In genomic region chr17:57902117-57902799, GRCh38 we compare ENCODE assay signal across 8 cellular contexts. TPM values are rescaled to one million over a fixed set of nuclear protein-coding genes. Genes with fewer than 3 reads are reported as not detected.
DNase-seq lines count a peak whose midpoint lies in the region; ATAC-seq and TF ChIP-seq lines count a peak whose summit lies in the region.

No MANE protein-coding gene starts in this region.

- H3K4me1 Mint-ChIP-seq in activated B cell treated with CpG ODN at 0.5 μM for 24 hours: peaks cover 33% of the 10 kb centered on the region

- H3K36me3 Mint-ChIP-seq in activated B cell treated with CpG ODN at 0.5 μM for 24 hours (ENCODE audit: low read depth): no peaks in the 10 kb centered on the region

- CTCF ChIA-PET in activated B cell treated with CpG ODN at 0.5 μM for 24 hours (lab: Charles Lee): no interaction called here

- H3K27me3 ChIP-seq in prostate gland (replicated peaks; ENCODE audit: insufficient read depth): no peaks in the 10 kb centered on the region
- H3K27me3 ChIP-seq in aorta (ENCODE audit: control insufficient read depth in 1 of 2, insufficient read depth in 2 of 2, low read length in 1 of 2): no peaks in the 10 kb centered on the region

- 62% methylated on average over 13 of the region's 13 CpGs for WGBS in prostate gland
- WGBS in aorta, 2 donors: 91 to 92% methylated on average over 13 of the region's 13 CpGs

- ATAC-seq in GM18909 (IDR thresholded peaks at IDR 0.05; ENCODE audit: poor library complexity, unreplicated experiment): peak; percentile 62
- ATAC-seq in HG02763 (IDR thresholded peaks at IDR 0.05; ENCODE audit: unreplicated experiment): peak; percentile 55
- peak; percentile 70 for ATAC-seq in activated B cell treated with CpG ODN at 0.5 μM for 24 hours (ENCODE audit: low read depth)
- ATAC-seq in aorta (ENCODE audit: low FRiP score): no peak

- no peaks in the 10 kb centered on the region for H3K36me3 ChIP-seq in prostate gland
- no peaks in the 10 kb centered on the region for H3K36me3 ChIP-seq in aorta (ENCODE audit: control insufficient read depth in 1 of 2, insufficient read depth in 2 of 2, low read length in 1 of 2)

- TF ChIP-seq CTCF in activated B cell treated with CpG ODN at 0.5 μM for 24 hours (IDR thresholded peaks at IDR 0.05) (no peak), prostate gland (IDR thresholded peaks at IDR 0.05) (no peak)

- no peaks in the 10 kb centered on the region for H3K9me3 ChIP-seq in prostate gland
- H3K9me3 ChIP-seq in aorta (ENCODE audit: control insufficient read depth, low read length): no peaks in the 10 kb centered on the region

- H3K27me3 Mint-ChIP-seq in activated B cell treated with CpG ODN at 0.5 μM for 24 hours: peaks cover 14% of the 10 kb centered on the region

- peak overlapping the region; percentile 39 for H3K4me3 Mint-ChIP-seq in activated B cell treated with CpG ODN at 0.5 μM for 24 hours

- POLR2A ChIA-PET in activated B cell treated with CpG ODN at 0.5 μM for 24 hours (lab: Charles Lee): interaction anchor here (0.6 to 1.0 kb wide), 4 partner anchors 13 to 924 kb away, joined by 3 to 10 read pairs (median 4); partner anchors contain the start of gene SCPEP1

- peak overlapping the region; percentile 81 to 88 for H3K27ac ChIP-seq in prostate gland
- H3K27ac ChIP-seq in aorta (ENCODE audit: low read depth in 1 of 2, low read length in 2 of 2): peak overlapping the region in 1 of 2 donors; percentile 48

- no peaks in the 10 kb centered on the region for H3K9me3 Mint-ChIP-seq in activated B cell treated with CpG ODN at 0.5 μM for 24 hours

- H3K27ac Mint-ChIP-seq in activated B cell treated with CpG ODN at 0.5 μM for 24 hours: no peak overlapping the region

- intact Hi-C loops in activated B cell treated with CpG ODN at 0.5 μM for 24 hours (cut with micrococcal nuclease) (loop anchor here (5.0 kb wide), 2 partner anchors 35 kb away; no protein-coding TSS in a partner anchor), prostate gland (cut with DNase I) (no loop called here), aorta (cut with DNase I) (no loop called here)

- no peak for TF ChIP-seq POLR2A in prostate gland (IDR thresholded peaks at IDR 0.05)

- H3K4me3 ChIP-seq in prostate gland: no peak overlapping the region
- no peak overlapping the region for H3K4me3 ChIP-seq in aorta (ENCODE audit: low read length in 2 of 2)

- peaks cover 68% of the 10 kb centered on the region for H3K4me1 ChIP-seq in prostate gland (replicated peaks)
- H3K4me1 ChIP-seq in aorta (ENCODE audit: control insufficient read depth in 1 of 2, insufficient read depth in 2 of 2, low read length in 2 of 2): no peaks in the 10 kb centered on the region

- DNase-seq in activated B cell treated with CpG ODN at 0.5 μM for 24 hours (no peak), prostate gland (ENCODE audit: low spot score) (no peak), aorta (no peak), islet precursor cell (no peak), NCI-H1048 (lab: John Stamatoyannopoulos, UW) (no peak), NCI-H128 (lab: John Stamatoyannopoulos, UW; ENCODE audit: unreplicated experiment) (no peak)

RNA-seq across cellular contexts. Expression of gene MRPS23, which starts 52.4 kb away (rescaled TPM):
- total RNA-seq in activated B cell treated with CpG ODN at 0.5 μM for 24 hours (37.9 and 47.4 TPM in 2 replicates), prostate gland (10 to 100 TPM; 29.0 to 43.1 TPM), aorta (10 to 100 TPM; 21.6 to 22.8 TPM)
- 10 to 100 TPM; 22.5 to 39.9 TPM for polyA plus RNA-seq in aorta

RNA-seq across cellular contexts. Expression of gene CUEDC1, which starts 53.0 kb away (rescaled TPM):
- total RNA-seq in activated B cell treated with CpG ODN at 0.5 μM for 24 hours (not detected in 2 replicates), prostate gland (10 to 100 TPM; 33.0 to 44.9 TPM), aorta (10 to 100 TPM; 42.9 to 43.6 TPM)
- 10 to 100 TPM; 25.4 to 26.7 TPM for polyA plus RNA-seq in aorta

Comparison
In these comparisons a context has a peak if more than half of its experiments do, and no peak if none do; other contexts are left out.
1. RNA of gene CUEDC1, which starts 53.0 kb away (total RNA-seq): 33.0 to 44.9 TPM in prostate gland and 42.9 to 43.6 TPM in aorta; not detected in activated B cell treated with CpG ODN at 0.5 μM for 24 hours; every median in the first group is over 10 times any median in the second.